1 cellular context compared by ENCODE assay signal in genomic region chr11:117946842-117947526, GRCh38.
TF ChIP-seq lines count a peak whose summit lies in the region.

No MANE protein-coding gene starts in this region.

TF ChIP-seq in K562, 482 proteins besides CTCF, POLR2A, EP300 and RAD21 (continued from another document and continues in another):
- TF ChIP-seq BACH1 (tag; IDR thresholded peaks at IDR 0.05), result no peak
- no peak for TF ChIP-seq ZNF184 (CRISPR knock-in tag; IDR thresholded peaks at IDR 0.05)
- no peak for TF ChIP-seq GTF2A2 (tag; IDR thresholded peaks at IDR 0.05)
- 0 out of 2 replicates have a peak, but pooled peaks have one; percentile 40 for TF ChIP-seq TOE1 (IDR thresholded peaks at IDR 0.05; ENCODE audit: borderline replicate concordance)
- TF ChIP-seq TOE1 (CRISPR knock-in tag; IDR thresholded peaks at IDR 0.05; ENCODE audit: borderline replicate concordance, low read depth), result no peak
- TF ChIP-seq, protein P1, sequence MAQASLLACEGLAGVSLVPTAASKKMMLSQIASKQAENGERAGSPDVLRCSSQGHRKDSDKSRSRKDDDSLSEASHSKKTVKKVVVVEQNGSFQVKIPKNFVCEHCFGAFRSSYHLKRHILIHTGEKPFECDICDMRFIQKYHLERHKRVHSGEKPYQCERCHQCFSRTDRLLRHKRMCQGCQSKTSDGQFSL (CRISPR knock-in tag; IDR thresholded peaks at IDR 0.05), result no peak
- TF ChIP-seq, protein P1 (tag; IDR thresholded peaks at IDR 0.05), result no peak
- TF ChIP-seq, protein P2, sequence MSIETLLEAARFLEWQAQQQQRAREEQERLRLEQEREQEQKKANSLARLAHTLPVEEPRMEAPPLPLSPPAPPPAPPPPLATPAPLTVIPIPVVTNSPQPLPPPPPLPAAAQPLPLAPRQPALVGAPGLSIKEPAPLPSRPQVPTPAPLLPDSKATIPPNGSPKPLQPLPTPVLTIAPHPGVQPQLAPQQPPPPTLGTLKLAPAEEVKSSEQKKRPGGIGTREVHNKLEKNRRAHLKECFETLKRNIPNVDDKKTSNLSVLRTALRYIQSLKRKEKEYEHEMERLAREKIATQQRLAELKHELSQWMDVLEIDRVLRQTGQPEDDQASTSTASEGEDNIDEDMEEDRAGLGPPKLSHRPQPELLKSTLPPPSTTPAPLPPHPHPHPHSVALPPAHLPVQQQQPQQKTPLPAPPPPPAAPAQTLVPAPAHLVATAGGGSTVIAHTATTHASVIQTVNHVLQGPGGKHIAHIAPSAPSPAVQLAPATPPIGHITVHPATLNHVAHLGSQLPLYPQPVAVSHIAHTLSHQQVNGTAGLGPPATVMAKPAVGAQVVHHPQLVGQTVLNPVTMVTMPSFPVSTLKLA (conservative IDR thresholded peaks at IDR 0.05), result no peak; a peak in 1 of 4 replicates
- no peak for TF ChIP-seq LCOR (CRISPR knock-in tag; IDR thresholded peaks at IDR 0.05)
- TF ChIP-seq HNRNPL (IDR thresholded peaks at IDR 0.05; ENCODE audit: low read depth, low read length), result no peak
- no peak for TF ChIP-seq RNF219 (CRISPR knock-in tag; IDR thresholded peaks at IDR 0.05)
- TF ChIP-seq GABPB1 (CRISPR knock-in tag; IDR thresholded peaks at IDR 0.05), result no peak
- TF ChIP-seq MECOM (CRISPR knock-in tag; IDR thresholded peaks at IDR 0.05), result no peak
- TF ChIP-seq ZNF143 (CRISPR knock-in tag; IDR thresholded peaks at IDR 0.05), result no peak
- no peak for TF ChIP-seq THAP12 (CRISPR knock-in tag; IDR thresholded peaks at IDR 0.05)
- 0 out of 2 replicates have a peak, but pooled peaks have one; percentile 22 for TF ChIP-seq DIDO1 (tag; IDR thresholded peaks at IDR 0.05; ENCODE audit: low read depth)
- TF ChIP-seq ZNF764 (CRISPR knock-in tag; IDR thresholded peaks at IDR 0.05; ENCODE audit: low read depth), result no peak
- no peak for TF ChIP-seq ZNF197 (CRISPR knock-in tag; IDR thresholded peaks at IDR 0.05; ENCODE audit: low read depth)
- no peak for TF ChIP-seq ZBTB8A (IDR thresholded peaks at IDR 0.05; ENCODE audit: partially characterized antibody)
- TF ChIP-seq NEUROD1 (IDR thresholded peaks at IDR 0.05; ENCODE audit: borderline replicate concordance, low read depth, low read length, partially characterized antibody), result no peak
- TF ChIP-seq, protein P3, sequence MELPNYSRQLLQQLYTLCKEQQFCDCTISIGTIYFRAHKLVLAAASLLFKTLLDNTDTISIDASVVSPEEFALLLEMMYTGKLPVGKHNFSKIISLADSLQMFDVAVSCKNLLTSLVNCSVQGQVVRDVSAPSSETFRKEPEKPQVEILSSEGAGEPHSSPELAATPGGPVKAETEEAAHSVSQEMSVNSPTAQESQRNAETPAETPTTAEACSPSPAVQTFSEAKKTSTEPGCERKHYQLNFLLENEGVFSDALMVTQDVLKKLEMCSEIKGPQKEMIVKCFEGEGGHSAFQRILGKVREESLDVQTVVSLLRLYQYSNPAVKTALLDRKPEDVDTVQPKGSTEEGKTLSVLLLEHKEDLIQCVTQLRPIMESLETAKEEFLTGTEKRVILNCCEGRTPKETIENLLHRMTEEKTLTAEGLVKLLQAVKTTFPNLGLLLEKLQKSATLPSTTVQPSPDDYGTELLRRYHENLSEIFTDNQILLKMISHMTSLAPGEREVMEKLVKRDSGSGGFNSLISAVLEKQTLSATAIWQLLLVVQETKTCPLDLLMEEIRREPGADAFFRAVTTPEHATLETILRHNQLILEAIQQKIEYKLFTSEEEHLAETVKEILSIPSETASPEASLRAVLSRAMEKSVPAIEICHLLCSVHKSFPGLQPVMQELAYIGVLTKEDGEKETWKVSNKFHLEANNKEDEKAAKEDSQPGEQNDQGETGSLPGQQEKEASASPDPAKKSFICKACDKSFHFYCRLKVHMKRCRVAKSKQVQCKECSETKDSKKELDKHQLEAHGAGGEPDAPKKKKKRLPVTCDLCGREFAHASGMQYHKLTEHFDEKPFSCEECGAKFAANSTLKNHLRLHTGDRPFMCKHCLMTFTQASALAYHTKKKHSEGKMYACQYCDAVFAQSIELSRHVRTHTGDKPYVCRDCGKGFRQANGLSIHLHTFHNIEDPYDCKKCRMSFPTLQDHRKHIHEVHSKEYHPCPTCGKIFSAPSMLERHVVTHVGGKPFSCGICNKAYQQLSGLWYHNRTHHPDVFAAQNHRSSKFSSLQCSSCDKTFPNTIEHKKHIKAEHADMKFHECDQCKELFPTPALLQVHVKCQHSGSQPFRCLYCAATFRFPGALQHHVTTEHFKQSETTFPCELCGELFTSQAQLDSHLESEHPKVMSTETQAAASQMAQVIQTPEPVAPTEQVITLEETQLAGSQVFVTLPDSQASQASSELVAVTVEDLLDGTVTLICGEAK (IDR thresholded peaks at IDR 0.05), result no peak
- TF ChIP-seq, protein P3 (CRISPR knock-in tag; IDR thresholded peaks at IDR 0.05), result no peak
- no peak for TF ChIP-seq BRF1 (IDR thresholded peaks at IDR 0.05; ENCODE audit: borderline replicate concordance, extremely low read depth, insufficient read length)
- TF ChIP-seq SAP30 (IDR thresholded peaks at IDR 0.05; ENCODE audit: borderline replicate concordance, insufficient read depth, low read depth, low read length, poor library complexity, severe bottlenecking), result no peak
- no peak for TF ChIP-seq HLTF (IDR thresholded peaks at IDR 0.05)
- no peak for TF ChIP-seq ZNF584 (CRISPR knock-in tag; IDR thresholded peaks at IDR 0.05; ENCODE audit: low read depth)
- TF ChIP-seq ID3 (CRISPR knock-in tag; IDR thresholded peaks at IDR 0.05), result no peak
- TF ChIP-seq ID3 (tag; IDR thresholded peaks at IDR 0.05), result no peak
- no peak for TF ChIP-seq CCNT2 (IDR thresholded peaks at IDR 0.05; ENCODE audit: borderline replicate concordance, extremely low read depth, insufficient read length, low read depth, low read length)
- TF ChIP-seq TBP (optimal IDR thresholded peaks at IDR 0.05; ENCODE audit: low read depth, low read length), result no peak
- TF ChIP-seq JUNB (CRISPR knock-in tag; conservative IDR thresholded peaks at IDR 0.05), result no peak
- TF ChIP-seq SUPT5H (IDR thresholded peaks at IDR 0.05), result no peak
- no peak for TF ChIP-seq SIN3B (IDR thresholded peaks at IDR 0.05; ENCODE audit: low read depth)
- no peak for TF ChIP-seq FOXP1 (CRISPR knock-in tag; IDR thresholded peaks at IDR 0.05)
- no peak for TF ChIP-seq ZNF165 (CRISPR knock-in tag; IDR thresholded peaks at IDR 0.05; ENCODE audit: borderline replicate concordance)
- TF ChIP-seq POU5F1 (IDR thresholded peaks at IDR 0.05; ENCODE audit: borderline replicate concordance, low read depth, low read length, partially characterized antibody), result no peak
- no peak for TF ChIP-seq KLF6 (CRISPR knock-in tag; IDR thresholded peaks at IDR 0.05; ENCODE audit: borderline replicate concordance)
- peak; percentile 53; the same call in 1 of the 2 replicates for TF ChIP-seq STAG1 (CRISPR knock-in tag; IDR thresholded peaks at IDR 0.05; ENCODE audit: borderline replicate concordance)
- TF ChIP-seq DNMT1 (IDR thresholded peaks at IDR 0.05), result no peak
- TF ChIP-seq BRD9 (IDR thresholded peaks at IDR 0.05; ENCODE audit: low read depth, partially characterized antibody), result peak; percentile 77
- no peak for TF ChIP-seq GMEB1 (CRISPR knock-in tag; IDR thresholded peaks at IDR 0.05)
- no peak for TF ChIP-seq MAFG (tag; conservative IDR thresholded peaks at IDR 0.05)
- TF ChIP-seq SIX5 (IDR thresholded peaks at IDR 0.05; ENCODE audit: borderline replicate concordance in 1 of 2, insufficient read depth in 1 of 2, low read depth in 1 of 2, low read length in 2 of 2), result no peak
- TF ChIP-seq GTF3C2 (IDR thresholded peaks at IDR 0.05; ENCODE audit: borderline replicate concordance, extremely low read depth, insufficient read length), result no peak
